In the genomic region with DNA sequence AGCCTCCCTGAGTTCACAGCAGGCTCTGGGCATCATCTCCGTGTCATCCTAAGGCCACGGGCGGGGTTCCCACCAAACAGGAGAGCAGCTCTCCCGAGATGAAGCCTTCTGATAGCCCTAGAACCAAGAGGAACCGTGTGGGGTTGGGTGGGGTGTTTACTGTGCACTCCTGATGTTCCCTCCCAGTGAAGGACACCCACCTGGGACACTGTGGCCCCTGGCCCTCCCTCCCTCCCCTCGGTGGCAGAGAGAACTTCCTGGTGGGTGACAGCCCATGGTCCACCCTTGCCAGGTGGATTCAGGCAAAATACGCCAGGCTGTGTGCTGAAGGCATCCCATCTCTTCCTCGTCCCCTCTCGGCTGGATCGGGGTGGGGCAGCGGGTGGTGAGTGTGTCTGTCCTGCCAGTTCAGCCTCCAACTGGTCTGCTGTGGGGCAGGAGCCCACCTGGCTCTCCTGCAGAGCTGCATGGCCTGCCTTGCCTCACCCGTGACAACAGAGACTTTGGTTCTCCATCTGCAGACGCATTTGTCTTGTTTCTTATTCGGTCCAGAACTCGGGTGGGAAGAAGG, we compare ENCODE assay signal across 17 cellular contexts. TPM values are rescaled to one million over a fixed set of nuclear protein-coding genes. Genes with fewer than 3 reads are reported as not detected.
DNase-seq lines count a peak whose midpoint lies in the region; ATAC-seq, FAIRE-seq and TF ChIP-seq lines count a peak whose summit lies in the region.
"Had no signal": no experiment of that assay in that cellular context is flagged by ENCODE, and none has a peak within 500 bp of the region (broad histone marks: within the 10 kb centered on the region; RNA-seq: fewer than 3 reads in every experiment).

No MANE protein-coding gene starts in this region.

- in situ Hi-C loops in HepG2 (cut with HindIII; ENCODE audit: extremely low pct_ligation_motif_present, low pct_unique_long_range_greater_than_20kb), result loop anchor here (25.0 kb wide), 1 partner anchor 147 kb away; no protein-coding TSS in a partner anchor

- H2AFZ ChIP-seq in HepG2 (ENCODE audit: low read length), result no peak overlapping the region

- CTCF ChIA-PET in HepG2 (lab: Yijun Ruan, JAX; ENCODE audit: low intra/inter-chr PET ratio, low total read pairs), result no interaction called here

- 41% methylated on average over 4 of the region's 15 CpGs for WGBS in HepG2 (ENCODE audit: low lambda C conversion rate)
- 40% methylated on average over 1 of the region's 15 CpGs for WGBS in right lobe of liver (ENCODE audit: insufficient coverage, low coverage, low lambda C conversion rate, missing lambda C conversion rate)
- WGBS in endodermal cell (ENCODE audit: insufficient coverage in 1 of 2, insufficient read length in 1 of 2), 2 experiments, result 91 to 94% methylated on average over 7 to 15 of the region's 15 CpGs

- BruUV-seq in HepG2 (replicated peaks; lab: Mats Ljungman, UMichigan), result no TSS peak

- H3K79me2 ChIP-seq in HepG2 (ENCODE audit: insufficient read depth, low read length), result no peaks in the 10 kb centered on the region

- H3K9ac ChIP-seq in HepG2 (ENCODE audit: insufficient read depth, low read depth, low read length), result no peak overlapping the region
- no peak overlapping the region for H3K9ac ChIP-seq in endodermal cell (ENCODE audit: extremely low read depth, low read length, poor library complexity, severe bottlenecking)
- H3K9ac ChIP-seq: BLaER1 had no signal

- peak; percentile 17 for DNase-seq in activated CD4-positive, CD25-positive, alpha-beta regulatory T cell treated with anti-CD3 and anti-CD28 coated beads, Interleukin-2, amount 50 U/mL, for 72 hours
- DNase-seq in HepG2 (ENCODE audit: low spot score), result no peak
- no peak for DNase-seq in right lobe of liver
- DNase-seq in lower lobe of right lung, result peak; percentile 31
- peak; percentile 44 for DNase-seq in sciatic nerve (ENCODE audit: low spot score)
- no peak for DNase-seq in mesenteric fat pad (ENCODE audit: low spot score)
- DNase-seq in endodermal cell, result no peak
- DNase-seq: DMS53, GF-D8, GOT3, H9 had no signal

- TF ChIP-seq CTCF in HepG2 (CRISPR knock-in tag; IDR thresholded peaks at IDR 0.05) (no peak), right lobe of liver (IDR thresholded peaks at IDR 0.05) (no peak), lower lobe of right lung (IDR thresholded peaks at IDR 0.05) (no peak), endodermal cell (conservative IDR thresholded peaks at IDR 0.05) (no peak)

- no peak overlapping the region for H3K4me2 ChIP-seq in HepG2 (ENCODE audit: low read depth, low read length)
- H3K4me2 ChIP-seq: BLaER1 had no signal

- H3K27ac Mint-ChIP-seq in endodermal cell, result no peak overlapping the region
- H3K27ac Mint-ChIP-seq: CD8-positive, alpha-beta memory T cell; H9 had no signal

- FAIRE-seq in HepG2 (lab: Jason Lieb, UNC), result no peak
- FAIRE-seq: GM19239 had no signal

- peaks cover 3% of the 10 kb centered on the region for H3K9me3 Mint-ChIP-seq in endodermal cell
- H3K9me3 Mint-ChIP-seq: CD8-positive, alpha-beta memory T cell had no signal

- H3K27ac ChIP-seq in HepG2 (ENCODE audit: extremely low read length, insufficient read depth, low read length) (no peak overlapping the region), right lobe of liver (no peak overlapping the region), lower lobe of right lung (no peak overlapping the region), endodermal cell (ENCODE audit: low read depth, low read length) (no peak overlapping the region)
- H3K27ac ChIP-seq: 22Rv1, BLaER1 had no signal

- H3K9me3 ChIP-seq in HepG2 (ENCODE audit: low read length), result no peaks in the 10 kb centered on the region
- no peaks in the 10 kb centered on the region for H3K9me3 ChIP-seq in right lobe of liver
- H3K9me3 ChIP-seq in lower lobe of right lung, result no peaks in the 10 kb centered on the region
- H3K9me3 ChIP-seq in endodermal cell (ENCODE audit: control insufficient read depth, low read length), result no peaks in the 10 kb centered on the region
- H3K9me3 ChIP-seq: Caco-2 had no signal

- no peak for TF ChIP-seq RAD21 in HepG2 (CRISPR knock-in tag; IDR thresholded peaks at IDR 0.05)

- peaks cover 2 to 10% of the 10 kb centered on the region in 2 experiments; a peak in 2 of 5 replicates for H3K27me3 ChIP-seq in HepG2 (ENCODE audit: control insufficient read depth in 1 of 2, insufficient read depth in 2 of 2, low read length in 2 of 2)
- no peaks in the 10 kb centered on the region for H3K27me3 ChIP-seq in right lobe of liver
- H3K27me3 ChIP-seq in lower lobe of right lung (ENCODE audit: low read depth), result peaks cover 20% of the 10 kb centered on the region
- no peaks in the 10 kb centered on the region for H3K27me3 ChIP-seq in endodermal cell (ENCODE audit: control insufficient read depth, insufficient read depth, low read length, poor library complexity, severe bottlenecking)
- H3K27me3 ChIP-seq: BLaER1 had no signal

- TF ChIP-seq EP300 in HepG2 (IDR thresholded peaks at IDR 0.05; ENCODE audit: low read depth in 2 of 2, low read length in 2 of 2) (no peak), HepG2 (CRISPR knock-in tag; IDR thresholded peaks at IDR 0.05; ENCODE audit: borderline replicate concordance) (no peak)

- H3K36me3 ChIP-seq in HepG2 (replicated peaks in 1 of 2; ENCODE audit: control insufficient read depth in 1 of 2, insufficient read depth in 2 of 2, low read length in 2 of 2) (no peaks in the 10 kb centered on the region), right lobe of liver (no peaks in the 10 kb centered on the region), lower lobe of right lung (no peaks in the 10 kb centered on the region), endodermal cell (ENCODE audit: control insufficient read depth, insufficient read depth, low read length) (no peaks in the 10 kb centered on the region)
- H3K36me3 ChIP-seq: BLaER1 had no signal

- no peak for ATAC-seq in activated CD4-positive, CD25-positive, alpha-beta regulatory T cell treated with anti-CD3 and anti-CD28 coated beads, Interleukin-2, amount 50 U/mL, for 24 hours
- ATAC-seq in HepG2 (no peak), right lobe of liver (no peak), lower lobe of right lung (no peak), sciatic nerve (no peak)

- peaks cover 7% of the 10 kb centered on the region for H3K4me1 Mint-ChIP-seq in endodermal cell

- POLR2A ChIA-PET in HepG2 (lab: Yijun Ruan, JAX), result no interaction called here

- peaks cover 3% of the 10 kb centered on the region; the same call in 1 of the 2 replicates for H4K20me1 ChIP-seq in HepG2 (ENCODE audit: insufficient read depth, low read length)
- H4K20me1 ChIP-seq: BLaER1 had no signal

- H3K36me3 Mint-ChIP-seq in endodermal cell (ENCODE audit: low read depth), result no peaks in the 10 kb centered on the region
- H3K36me3 Mint-ChIP-seq: CD8-positive, alpha-beta memory T cell had no signal

- intact Hi-C loops in HepG2 (cut with micrococcal nuclease; ENCODE audit: unreplicated experiment) (no loop called here), right lobe of liver (cut with DNase I) (no loop called here), lower lobe of right lung (cut with DNase I) (no loop called here), sciatic nerve (cut with DNase I) (no loop called here)

- no peaks in the 10 kb centered on the region for H3K27me3 Mint-ChIP-seq in endodermal cell (ENCODE audit: insufficient read depth)

- no peak overlapping the region for H3K4me3 Mint-ChIP-seq in endodermal cell
- H3K4me3 Mint-ChIP-seq: CD8-positive, alpha-beta memory T cell; H9 had no signal

- H3K4me1 ChIP-seq in HepG2 (ENCODE audit: insufficient read depth, low read length) (0 out of 2 replicates have a peak, but pooled peaks cover 5% of the 10 kb centered on the region), right lobe of liver (no peaks in the 10 kb centered on the region), lower lobe of right lung (peaks cover 5% of the 10 kb centered on the region), endodermal cell (ENCODE audit: control insufficient read depth, insufficient read depth, low read length) (no peaks in the 10 kb centered on the region)
- H3K4me1 ChIP-seq: Caco-2 had no signal

- H3K4me3 ChIP-seq in HepG2 (replicated peaks in 1 of 3; ENCODE audit: insufficient read depth in 1 of 3, low read depth in 2 of 3, low read length in 3 of 3) (no peak overlapping the region), right lobe of liver (no peak overlapping the region), lower lobe of right lung (no peak overlapping the region), endodermal cell (ENCODE audit: low read length) (no peak overlapping the region)
- H3K4me3 ChIP-seq: BLaER1 had no signal

- TF ChIP-seq POLR2A in HepG2 (IDR thresholded peaks at IDR 0.05; ENCODE audit: insufficient read depth in 1 of 2, low read depth in 2 of 2, low read length in 2 of 2) (no peak), right lobe of liver (IDR thresholded peaks at IDR 0.05) (no peak)

RNA-seq across cellular contexts. Expression of a gene that starts 15.6 kb away (rescaled TPM):
- 31.4 and 43.4 TPM in 2 replicates for total RNA-seq in HepG2 (2016; rRNA removed; fragmentation: Illumina TruSeq; extraction: Trizol)
- 9.1 and 10.6 TPM in 2 replicates for total RNA-seq in HepG2 (2016; cell fraction: cytosol; rRNA removed; fragmentation: Illumina TruSeq; extraction: Trizol; ENCODE audit: low read depth)
- 30.8 and 45.5 TPM in 2 replicates for total RNA-seq in HepG2 (2016; cell fraction: insoluble cytoplasmic fraction; rRNA removed; fragmentation: Illumina TruSeq; extraction: Trizol)
- 23.1 and 25.3 TPM in 2 replicates for total RNA-seq in HepG2 (2016; cell fraction: membrane; rRNA removed; fragmentation: Illumina TruSeq; extraction: Trizol)
- total RNA-seq in HepG2 (2016; cell fraction: nucleus; rRNA removed; fragmentation: Illumina TruSeq; extraction: Trizol), result 12.4 and 14.4 TPM in 2 replicates
- 18.7 and 21.6 TPM in 2 replicates for polyA plus RNA-seq in HepG2 (2011; rRNA removed)
- polyA plus RNA-seq in HepG2 (2011; cell fraction: cytosol; rRNA removed), result 19.8 and 22.2 TPM in 2 replicates
- 12.8 and 14.0 TPM in 2 replicates for polyA plus RNA-seq in HepG2 (2011; cell fraction: nucleus; rRNA removed)
- polyA plus RNA-seq in HepG2 (2012), result 13.3 and 16.8 TPM in 2 replicates
- polyA plus RNA-seq in HepG2 (2016; cell fraction: cytosol; fragmentation: Illumina TruSeq; extraction: Trizol; ENCODE audit: low read depth), result 4.2 and 5.1 TPM in 2 replicates
- 37.9 and 38.1 TPM in 2 replicates for polyA plus RNA-seq in HepG2 (2016; cell fraction: insoluble cytoplasmic fraction; fragmentation: Illumina TruSeq; extraction: Trizol; ENCODE audit: low read depth)
- 11.1 and 13.7 TPM in 2 replicates for polyA plus RNA-seq in HepG2 (2016; cell fraction: membrane; fragmentation: Illumina TruSeq; extraction: Trizol; ENCODE audit: low read depth)
- 24.6 and 27.6 TPM in 2 replicates for polyA plus RNA-seq in HepG2 (2016; cell fraction: nucleus; fragmentation: Illumina TruSeq; extraction: Trizol; ENCODE audit: insufficient read depth, low read depth)
- 23.0 and 28.7 TPM in 2 replicates for polyA minus RNA-seq in HepG2 (2011; rRNA and poly(A)+ RNA removed; ENCODE audit: low replicate concordance)
- 11.2 and 12.0 TPM in 2 replicates for polyA minus RNA-seq in HepG2 (2011; cell fraction: cytosol; rRNA and poly(A)+ RNA removed)
- polyA minus RNA-seq in HepG2 (2011; cell fraction: nucleus; rRNA and poly(A)+ RNA removed), result 6.7 and 8.5 TPM in 2 replicates
- 10 to 100 TPM in 5 of 6 experiments, 1 to 10 TPM in 1; 9.7 to 20.9 (median 11.1) TPM for total RNA-seq in right lobe of liver
- total RNA-seq in lower lobe of right lung, result 19.8 TPM
- 18.6 TPM for total RNA-seq in sciatic nerve
- 20.5 TPM for total RNA-seq in mesenteric fat pad
- total RNA-seq in endodermal cell, result 10 to 100 TPM; 28.4 to 38.4 TPM
- 44.2 TPM for polyA plus RNA-seq in endodermal cell (2013, experiment 1 of 2)
- polyA plus RNA-seq in endodermal cell (2013, experiment 2 of 2), result 42.5 TPM

RNA-seq across cellular contexts. Expression of a gene that starts 58.4 kb away (rescaled TPM):
- 8.7 and 9.3 TPM in 2 replicates for total RNA-seq in HepG2 (2016; rRNA removed; fragmentation: Illumina TruSeq; extraction: Trizol)
- 1.4 and 1.6 TPM in 2 replicates for total RNA-seq in HepG2 (2016; cell fraction: cytosol; rRNA removed; fragmentation: Illumina TruSeq; extraction: Trizol; ENCODE audit: low read depth)
- 8.7 and 9.2 TPM in 2 replicates for total RNA-seq in HepG2 (2016; cell fraction: insoluble cytoplasmic fraction; rRNA removed; fragmentation: Illumina TruSeq; extraction: Trizol)
- total RNA-seq in HepG2 (2016; cell fraction: membrane; rRNA removed; fragmentation: Illumina TruSeq; extraction: Trizol), result 4.1 and 4.7 TPM in 2 replicates
- total RNA-seq in HepG2 (2016; cell fraction: nucleus; rRNA removed; fragmentation: Illumina TruSeq; extraction: Trizol), result 5.0 and 6.1 TPM in 2 replicates
- polyA plus RNA-seq in HepG2 (2011; rRNA removed), result 4.6 and 4.8 TPM in 2 replicates
- 3.6 and 3.7 TPM in 2 replicates for polyA plus RNA-seq in HepG2 (2011; cell fraction: cytosol; rRNA removed)
- polyA plus RNA-seq in HepG2 (2011; cell fraction: nucleus; rRNA removed), result 7.8 and 8.5 TPM in 2 replicates
- polyA plus RNA-seq in HepG2 (2012), result 3.3 and 3.7 TPM in 2 replicates
- polyA plus RNA-seq in HepG2 (2016; cell fraction: cytosol; fragmentation: Illumina TruSeq; extraction: Trizol; ENCODE audit: low read depth), result 0.69 and 0.75 TPM in 2 replicates
- polyA plus RNA-seq in HepG2 (2016; cell fraction: insoluble cytoplasmic fraction; fragmentation: Illumina TruSeq; extraction: Trizol; ENCODE audit: low read depth), result 6.4 and 7.8 TPM in 2 replicates
- 1.5 and 1.9 TPM in 2 replicates for polyA plus RNA-seq in HepG2 (2016; cell fraction: membrane; fragmentation: Illumina TruSeq; extraction: Trizol; ENCODE audit: low read depth)
- polyA plus RNA-seq in HepG2 (2016; cell fraction: nucleus; fragmentation: Illumina TruSeq; extraction: Trizol; ENCODE audit: insufficient read depth, low read depth), result 17.0 and 22.7 TPM in 2 replicates
- 3.1 and 7.0 TPM in 2 replicates for polyA minus RNA-seq in HepG2 (2011; rRNA and poly(A)+ RNA removed; ENCODE audit: low replicate concordance)
- polyA minus RNA-seq in HepG2 (2011; cell fraction: cytosol; rRNA and poly(A)+ RNA removed), result 1.3 and 2.0 TPM in 2 replicates
- polyA minus RNA-seq in HepG2 (2011; cell fraction: nucleus; rRNA and poly(A)+ RNA removed), result 2.4 and 3.9 TPM in 2 replicates
- 1 to 10 TPM; 2.0 to 3.5 (median 2.9) TPM for total RNA-seq in right lobe of liver
- total RNA-seq in lower lobe of right lung, result 10.6 TPM
- total RNA-seq in sciatic nerve, result 9.3 TPM
- total RNA-seq in mesenteric fat pad, result 4.4 TPM
- total RNA-seq in endodermal cell, result 1 to 10 TPM; 7.2 to 7.6 TPM
- 6.5 TPM for polyA plus RNA-seq in endodermal cell (2013, experiment 1 of 2)
- 6.5 TPM for polyA plus RNA-seq in endodermal cell (2013, experiment 2 of 2)

RNA-seq across cellular contexts. Expression of a gene that starts 58.6 kb away (rescaled TPM):
- total RNA-seq in HepG2 (2016; rRNA removed; fragmentation: Illumina TruSeq; extraction: Trizol) (20.4 and 33.8 TPM in 2 replicates), right lobe of liver (10 to 100 TPM; 16.7 to 36.4 (median 26.6) TPM), lower lobe of right lung (53.9 TPM), sciatic nerve (53.9 TPM), mesenteric fat pad (45.0 TPM), endodermal cell (10 to 100 TPM; 34.2 to 47.5 TPM)
- 4.7 and 5.7 TPM in 2 replicates for total RNA-seq in HepG2 (2016; cell fraction: cytosol; rRNA removed; fragmentation: Illumina TruSeq; extraction: Trizol; ENCODE audit: low read depth)
- 17.2 and 21.3 TPM in 2 replicates for total RNA-seq in HepG2 (2016; cell fraction: insoluble cytoplasmic fraction; rRNA removed; fragmentation: Illumina TruSeq; extraction: Trizol)
- total RNA-seq in HepG2 (2016; cell fraction: membrane; rRNA removed; fragmentation: Illumina TruSeq; extraction: Trizol), result 17.1 and 18.2 TPM in 2 replicates
- 17.8 and 20.6 TPM in 2 replicates for total RNA-seq in HepG2 (2016; cell fraction: nucleus; rRNA removed; fragmentation: Illumina TruSeq; extraction: Trizol)
- 19.0 and 30.1 TPM in 2 replicates for polyA plus RNA-seq in HepG2 (2011; rRNA removed)
- 11.3 and 14.0 TPM in 2 replicates for polyA plus RNA-seq in HepG2 (2011; cell fraction: cytosol; rRNA removed)
- polyA plus RNA-seq in HepG2 (2011; cell fraction: nucleus; rRNA removed), result 34.2 TPM in 2 replicates
- 18.2 and 19.8 TPM in 2 replicates for polyA plus RNA-seq in HepG2 (2012)
- 5.7 and 6.7 TPM in 2 replicates for polyA plus RNA-seq in HepG2 (2016; cell fraction: cytosol; fragmentation: Illumina TruSeq; extraction: Trizol; ENCODE audit: low read depth)
- polyA plus RNA-seq in HepG2 (2016; cell fraction: insoluble cytoplasmic fraction; fragmentation: Illumina TruSeq; extraction: Trizol; ENCODE audit: low read depth), result 33.6 and 43.4 TPM in 2 replicates
- 16.8 and 19.5 TPM in 2 replicates for polyA plus RNA-seq in HepG2 (2016; cell fraction: membrane; fragmentation: Illumina TruSeq; extraction: Trizol; ENCODE audit: low read depth)
- polyA plus RNA-seq in HepG2 (2016; cell fraction: nucleus; fragmentation: Illumina TruSeq; extraction: Trizol; ENCODE audit: insufficient read depth, low read depth), result 33.5 and 33.9 TPM in 2 replicates
- 21.1 and 36.0 TPM in 2 replicates for polyA minus RNA-seq in HepG2 (2011; rRNA and poly(A)+ RNA removed; ENCODE audit: low replicate concordance)
- polyA minus RNA-seq in HepG2 (2011; cell fraction: cytosol; rRNA and poly(A)+ RNA removed), result 17.0 and 22.2 TPM in 2 replicates
- 32.4 and 38.9 TPM in 2 replicates for polyA minus RNA-seq in HepG2 (2011; cell fraction: nucleus; rRNA and poly(A)+ RNA removed)
- 24.2 TPM for polyA plus RNA-seq in endodermal cell (2013, experiment 1 of 2)
- 18.7 TPM for polyA plus RNA-seq in endodermal cell (2013, experiment 2 of 2)

Comparison
In these comparisons a context has a peak if more than half of its experiments do, and no peak if none do; other contexts are left out.
1. DNase-seq: peak in activated CD4-positive, CD25-positive, alpha-beta regulatory T cell treated with anti-CD3 and anti-CD28 coated beads, Interleukin-2, amount 50 U/mL, for 72 hours (single experiment), lower lobe of right lung (single experiment) and sciatic nerve (single experiment); none in HepG2 (single experiment), right lobe of liver (0 of 3), mesenteric fat pad (single experiment) and endodermal cell (single experiment).